ENCODE assay signal across 10 cellular contexts in the genomic region with DNA sequence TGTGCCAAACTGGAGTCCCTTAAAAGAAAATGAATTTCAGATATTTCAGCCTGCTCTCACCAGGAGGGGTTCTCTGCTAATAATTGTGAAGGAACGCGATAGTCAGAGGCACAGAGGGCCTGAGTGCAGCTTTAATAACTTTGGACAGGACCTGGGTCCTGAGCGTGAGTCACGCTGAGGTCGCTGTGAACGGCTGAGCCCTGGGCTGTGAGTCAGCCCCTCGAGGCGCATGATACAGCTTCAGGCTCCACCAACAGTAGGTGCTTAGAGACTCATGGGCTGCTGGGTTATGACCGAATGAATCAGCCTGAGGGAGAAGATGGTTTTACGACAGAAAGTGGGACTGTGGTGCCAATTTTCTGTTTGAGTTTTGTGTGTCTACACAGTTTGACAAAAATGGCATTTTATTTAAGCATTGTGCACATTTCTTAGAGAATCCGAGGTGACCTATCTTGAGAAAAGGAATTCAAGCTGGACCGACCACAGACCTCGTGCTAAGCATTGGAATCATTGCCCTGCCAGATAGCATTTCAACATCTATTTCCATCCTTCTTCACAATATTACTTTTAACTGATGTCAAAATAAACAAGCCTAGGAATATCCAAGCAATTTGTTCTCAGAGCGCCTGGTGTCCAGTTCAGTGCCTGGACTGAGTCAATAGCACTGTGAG.
DNase-seq lines count a peak whose midpoint lies in the region; ATAC-seq and TF ChIP-seq lines count a peak whose summit lies in the region.
"Had no signal": no experiment of that assay in that cellular context is flagged by ENCODE, and none has a peak within 500 bp of the region (broad histone marks: within the 10 kb centered on the region; RNA-seq: fewer than 3 reads in every experiment).

No MANE protein-coding gene starts in this region.

- H3K27me3 Mint-ChIP-seq in naive thymus-derived CD4-positive, alpha-beta T cell, result peaks cover 0 to 33% (median 12%) of the 10 kb centered on the region in 5 donors

- peak; percentile 99 for DNase-seq in AG04449 (ENCODE audit: low read depth, low spot score)
- peak; percentile 95 for DNase-seq in NB4 (ENCODE audit: low read depth)
- DNase-seq in epithelial cell of esophagus (ENCODE audit: low read depth), result peak; percentile 65
- DNase-seq in mucosa of descending colon, result peak; percentile 50 to 79 (median 56)
- DNase-seq in cerebellum (ENCODE audit: low spot score), result no peak
- no peak for DNase-seq in naive thymus-derived CD4-positive, alpha-beta T cell
- DNase-seq in activated CD4-positive, CD25-positive, alpha-beta regulatory T cell treated with anti-CD3 and anti-CD28 coated beads, Interleukin-2, amount 50 U/mL, for 72 hours, result no peak
- no peak for DNase-seq in NCI-H1436 (lab: John Stamatoyannopoulos, UW)
- DNase-seq: NCI-H524 treated with DMSO at 0.1 percent for 48 hours had no signal

- H3K9me3 ChIP-seq in mucosa of descending colon, result no peaks in the 10 kb centered on the region
- H3K9me3 ChIP-seq in naive thymus-derived CD4-positive, alpha-beta T cell (ENCODE audit: control insufficient read depth in 2 of 3, low read length in 3 of 3), result no peaks in the 10 kb centered on the region

- H3K27me3 ChIP-seq in naive thymus-derived CD4-positive, alpha-beta T cell (ENCODE audit: control insufficient read depth in 2 of 2, insufficient read depth in 2 of 2, low read length in 2 of 2), result no peaks in the 10 kb centered on the region

- H3K4me3 Mint-ChIP-seq in naive thymus-derived CD4-positive, alpha-beta T cell, result no peak overlapping the region

- peak; percentile 82 for ATAC-seq in mucosa of descending colon
- ATAC-seq in naive thymus-derived CD4-positive, alpha-beta T cell, result no peak

- CTCF ChIA-PET in AG04449 (lab: Yijun Ruan, JAX), result interaction anchor here (0.8 kb wide), 1 partner anchor 82 kb away, joined by 3 read pairs; no protein-coding TSS in a partner anchor
- CTCF ChIA-PET in naive thymus-derived CD4-positive, alpha-beta T cell (lab: Charles Lee), result no interaction called here

- H3K9me3 Mint-ChIP-seq in naive thymus-derived CD4-positive, alpha-beta T cell, result peaks cover 0 to 3% (median 0%) of the 10 kb centered on the region in 11 donors

- H3K27ac Mint-ChIP-seq in naive thymus-derived CD4-positive, alpha-beta T cell, result no peak overlapping the region

- H3K27ac ChIP-seq in naive thymus-derived CD4-positive, alpha-beta T cell (ENCODE audit: low read depth, low read length), result no peak overlapping the region
- H3K27ac ChIP-seq: C4-2B had no signal

- H3K36me3 ChIP-seq in mucosa of descending colon (ENCODE audit: low read depth), result no peaks in the 10 kb centered on the region
- no peaks in the 10 kb centered on the region for H3K36me3 ChIP-seq in naive thymus-derived CD4-positive, alpha-beta T cell (ENCODE audit: control insufficient read depth in 2 of 3, insufficient read depth in 3 of 3, low read length in 3 of 3)

- no peak overlapping the region for H3K4me3 ChIP-seq in AG04449 (ENCODE audit: low read depth, low read length)
- no peak overlapping the region for H3K4me3 ChIP-seq in NB4 (ENCODE audit: low read depth, low read length)
- H3K4me3 ChIP-seq in epithelial cell of esophagus (ENCODE audit: low read length), result no peak overlapping the region
- no peak overlapping the region for H3K4me3 ChIP-seq in mucosa of descending colon
- no peak overlapping the region for H3K4me3 ChIP-seq in naive thymus-derived CD4-positive, alpha-beta T cell (ENCODE audit: low read length)

- intact Hi-C loops in mucosa of descending colon (cut with DNase I, micrococcal nuclease), result no loop called here
- intact Hi-C loops in naive thymus-derived CD4-positive, alpha-beta T cell (cut with micrococcal nuclease), result no loop called here

- TF ChIP-seq POLR2A in NB4 (IDR thresholded peaks at IDR 0.05; ENCODE audit: extremely low read depth, insufficient read length), result no peak

- H3K4me1 Mint-ChIP-seq in naive thymus-derived CD4-positive, alpha-beta T cell, result no peaks in the 10 kb centered on the region

- POLR2A ChIA-PET in AG04449 (lab: Yijun Ruan, JAX), result interaction anchor here (0.6 to 1.3 kb wide), 6 partner anchors 26 to 182 kb away, joined by 3 to 7 read pairs (median 3); no protein-coding TSS in a partner anchor
- POLR2A ChIA-PET in naive thymus-derived CD4-positive, alpha-beta T cell (lab: Charles Lee), result no interaction called here

- TF ChIP-seq CTCF in AG04449 (IDR thresholded peaks at IDR 0.05; ENCODE audit: insufficient read depth, low read length, missing control alignments), result no peak
- TF ChIP-seq CTCF in NB4 (IDR thresholded peaks at IDR 0.05; ENCODE audit: low read depth, low read length), result no peak
- TF ChIP-seq CTCF in epithelial cell of esophagus (IDR thresholded peaks at IDR 0.05; ENCODE audit: insufficient read depth, low read depth, low read length, missing control alignments), result no peak
- TF ChIP-seq CTCF in mucosa of descending colon (IDR thresholded peaks at IDR 0.05), result no peak

- H3K36me3 Mint-ChIP-seq in naive thymus-derived CD4-positive, alpha-beta T cell, result no peaks in the 10 kb centered on the region

- H3K4me1 ChIP-seq in mucosa of descending colon (ENCODE audit: low read depth), result no peaks in the 10 kb centered on the region
- H3K4me1 ChIP-seq in naive thymus-derived CD4-positive, alpha-beta T cell (ENCODE audit: control insufficient read depth in 2 of 2, insufficient read depth in 2 of 2, low read length in 2 of 2), result no peaks in the 10 kb centered on the region

Comparison
In these comparisons a context has a peak if more than half of its experiments do, and no peak if none do; other contexts are left out.
1. DNase-seq: peak in AG04449 (single experiment), NB4 (single experiment), epithelial cell of esophagus (single experiment) and mucosa of descending colon (3 of 3); none in cerebellum (single experiment), naive thymus-derived CD4-positive, alpha-beta T cell (0 of 9), activated CD4-positive, CD25-positive, alpha-beta regulatory T cell treated with anti-CD3 and anti-CD28 coated beads, Interleukin-2, amount 50 U/mL, for 72 hours (single experiment) and NCI-H1436 (single experiment).